In genomic region chr17:75876938-75877751, GRCh38 we compare ENCODE assay signal across 8 cellular contexts. TPM values are rescaled to one million over a fixed set of nuclear protein-coding genes. Genes with fewer than 3 reads are reported as not detected.
DNase-seq lines count a peak whose midpoint lies in the region; ATAC-seq and TF ChIP-seq lines count a peak whose summit lies in the region.

No MANE protein-coding gene starts in this region.

- intact Hi-C loops in Panc1 (cut with micrococcal nuclease; ENCODE audit: unreplicated experiment): no loop called here

- peaks cover 33% of the 10 kb centered on the region for H3K4me1 ChIP-seq in Panc1 (ENCODE audit: control insufficient read depth, insufficient read depth, low read length)
- H3K4me1 ChIP-seq in rectal smooth muscle tissue (ENCODE audit: control insufficient read depth, insufficient read depth, low read length): peaks cover 46% of the 10 kb centered on the region

- peak overlapping the region; percentile 79 to 91 (median 80) for H3K4me3 Mint-ChIP-seq in brain

- peak overlapping the region; percentile 63 to 96 (median 89) for H3K27ac Mint-ChIP-seq in brain

- DNase-seq in activated CD4-positive, alpha-beta T cell treated with anti-CD3 and anti-CD28 coated beads for 48 hours: peak; percentile 62
- DNase-seq in activated CD4-positive, alpha-beta T cell treated with anti-CD3 and anti-CD28 coated beads, Interleukin-2, amount 50 U/mL, for 1 hour: no peak
- DNase-seq in Panc1 (ENCODE audit: low read depth, low spot score) (no peak), ecto neural progenitor cell (ENCODE audit: low spot score) (no peak)

- CTCF ChIA-PET in Panc1 (lab: Charles Lee): interaction anchor here (0.5 to 0.6 kb wide), 3 partner anchors 10 to 103 kb away, joined by 3 to 7 read pairs (median 4); no protein-coding TSS in a partner anchor

- H3K27me3 ChIP-seq in Panc1 (ENCODE audit: control insufficient read depth, insufficient read depth, low read length) (no peaks in the 10 kb centered on the region), rectal smooth muscle tissue (ENCODE audit: control insufficient read depth, insufficient read depth, low read length) (no peaks in the 10 kb centered on the region)

- no peaks in the 10 kb centered on the region for H3K36me3 Mint-ChIP-seq in brain

- H3K36me3 ChIP-seq in Panc1 (ENCODE audit: control insufficient read depth, insufficient read depth, low read length) (no peaks in the 10 kb centered on the region; the same call in 1 of the 2 replicates), rectal smooth muscle tissue (ENCODE audit: control insufficient read depth, insufficient read depth, low read length) (peaks cover 7% of the 10 kb centered on the region)

- H3K4me3 ChIP-seq in Panc1 (ENCODE audit: low read depth in 2 of 2, low read length in 2 of 2): peak overlapping the region; percentile 76 to 82
- H3K4me3 ChIP-seq in iPS-11a (ENCODE audit: low read depth, low read length): peak overlapping the region; percentile 42
- H3K4me3 ChIP-seq in rectal smooth muscle tissue (ENCODE audit: low read length): peak overlapping the region; percentile 88

- TSS peak; percentile 73 for BruUV-seq in Panc1 (replicated peaks; lab: Mats Ljungman, UMichigan)

- peaks cover 21% of the 10 kb centered on the region for H3K4me1 Mint-ChIP-seq in brain

- H3K27me3 Mint-ChIP-seq in brain: peaks cover 53% of the 10 kb centered on the region

- H3K27ac ChIP-seq in Panc1 (ENCODE audit: low read length): peak overlapping the region; percentile 88
- peak overlapping the region; percentile 96 for H3K27ac ChIP-seq in rectal smooth muscle tissue (ENCODE audit: low read depth, low read length)

- ATAC-seq in Panc1 (peak; percentile 64), GM19397 (IDR thresholded peaks at IDR 0.05; ENCODE audit: unreplicated experiment) (no peak)

- in situ Hi-C loops in Panc1 (cut with HindIII; ENCODE audit: low pct_unique_long_range_greater_than_20kb, low sequenced_read_pairs): no loop called here

- POLR2A ChIA-PET in Panc1 (lab: Charles Lee): interaction anchor here (0.6 to 2.8 kb wide), 3 partner anchors 21 to 100 kb away, joined by 3 to 10 read pairs (median 4); a partner anchor contains a TSS

- TF ChIP-seq CTCF in Panc1 (IDR thresholded peaks at IDR 0.05) (no peak), brain (conservative IDR thresholded peaks at IDR 0.05) (no peak)

- H3K9ac ChIP-seq in rectal smooth muscle tissue (ENCODE audit: low read length): peak overlapping the region; percentile 95

- no peaks in the 10 kb centered on the region for H3K9me3 ChIP-seq in Panc1 (ENCODE audit: control insufficient read depth, insufficient read depth, low read depth, low read length)

- no peaks in the 10 kb centered on the region for H3K9me3 Mint-ChIP-seq in brain

RNA-seq across cellular contexts. Expression of gene TRIM47, which starts 1.2 kb away (rescaled TPM):
- 125 TPM for total RNA-seq in Panc1 (2021; ENCODE audit: unreplicated experiment)
- polyA plus RNA-seq in Panc1 (2012; ENCODE audit: insufficient read length): 145 TPM
- polyA plus RNA-seq in brain (ENCODE audit: insufficient read depth, low read depth, low replicate concordance): 46.1 TPM

RNA-seq across cellular contexts. Expression of gene TRIM65, which starts 19.6 kb away (rescaled TPM):
- 48.6 TPM for total RNA-seq in Panc1 (2021; ENCODE audit: unreplicated experiment)
- polyA plus RNA-seq in Panc1 (2012; ENCODE audit: insufficient read length): 51.2 TPM
- 12.5 TPM for polyA plus RNA-seq in brain (ENCODE audit: insufficient read depth, low read depth, low replicate concordance)

RNA-seq across cellular contexts. Expression of gene WBP2, which starts 22.0 kb away (rescaled TPM):
- total RNA-seq in Panc1 (2021; ENCODE audit: unreplicated experiment): 163 TPM
- polyA plus RNA-seq in Panc1 (2012; ENCODE audit: insufficient read length): 195 TPM
- polyA plus RNA-seq in brain (ENCODE audit: insufficient read depth, low read depth, low replicate concordance): 502 TPM

RNA-seq across cellular contexts. Expression of gene MRPL38, which starts 27.5 kb away (rescaled TPM):
- 165 TPM for total RNA-seq in Panc1 (2021; ENCODE audit: unreplicated experiment)
- polyA plus RNA-seq in Panc1 (2012; ENCODE audit: insufficient read length): 180 TPM
- 83.7 TPM for polyA plus RNA-seq in brain (ENCODE audit: insufficient read depth, low read depth, low replicate concordance)

RNA-seq across cellular contexts. Expression of gene UNC13D, which starts 32.9 kb away (rescaled TPM):
- total RNA-seq in Panc1 (2021; ENCODE audit: unreplicated experiment): 12.7 TPM
- polyA plus RNA-seq in Panc1 (2012; ENCODE audit: insufficient read length): 6.7 TPM
- polyA plus RNA-seq in brain (ENCODE audit: insufficient read depth, low read depth, low replicate concordance): 1.8 TPM
